In the genomic region with DNA sequence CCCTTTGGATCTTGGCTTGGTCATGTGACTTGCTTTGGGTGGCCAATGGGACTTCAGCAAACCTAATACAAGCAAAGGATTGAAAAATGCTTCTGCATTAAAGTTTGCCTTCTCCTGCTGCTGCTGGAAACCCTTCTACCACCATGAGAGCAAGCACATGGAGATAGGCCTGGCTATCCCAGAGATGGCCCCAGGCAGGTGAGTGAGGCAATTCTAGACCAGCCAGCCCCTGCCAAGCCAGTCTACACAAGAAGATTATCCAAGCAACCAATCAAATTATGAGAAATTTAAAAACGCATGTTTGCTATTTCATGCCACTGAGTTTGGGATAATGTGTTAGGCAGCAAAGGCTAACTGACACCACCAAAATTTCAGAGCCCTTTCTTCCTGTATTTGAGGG, we compare ENCODE assay signal across 3 cellular contexts.
"Had no signal": no experiment of that assay in that cellular context is flagged by ENCODE, and none has a peak within 500 bp of the region (broad histone marks: within the 10 kb centered on the region; RNA-seq: fewer than 3 reads in every experiment).

No MANE protein-coding gene starts in this region.

- H3K4me3 ChIP-seq: GM12878 had no signal

- DNase-seq: GDM1, GF-D8 had no signal

- ATAC-seq: GM12878 had no signal
